In genomic region chr22:37630839-37631435, GRCh38 we compare ENCODE assay signal across 1 cellular context.
TF ChIP-seq lines count a peak whose summit lies in the region.

No MANE protein-coding gene starts in this region.

TF ChIP-seq in SK-N-SH, 30 proteins besides CTCF, POLR2A, EP300 and RAD21 (continued from another document):
- TF ChIP-seq, protein P1, sequence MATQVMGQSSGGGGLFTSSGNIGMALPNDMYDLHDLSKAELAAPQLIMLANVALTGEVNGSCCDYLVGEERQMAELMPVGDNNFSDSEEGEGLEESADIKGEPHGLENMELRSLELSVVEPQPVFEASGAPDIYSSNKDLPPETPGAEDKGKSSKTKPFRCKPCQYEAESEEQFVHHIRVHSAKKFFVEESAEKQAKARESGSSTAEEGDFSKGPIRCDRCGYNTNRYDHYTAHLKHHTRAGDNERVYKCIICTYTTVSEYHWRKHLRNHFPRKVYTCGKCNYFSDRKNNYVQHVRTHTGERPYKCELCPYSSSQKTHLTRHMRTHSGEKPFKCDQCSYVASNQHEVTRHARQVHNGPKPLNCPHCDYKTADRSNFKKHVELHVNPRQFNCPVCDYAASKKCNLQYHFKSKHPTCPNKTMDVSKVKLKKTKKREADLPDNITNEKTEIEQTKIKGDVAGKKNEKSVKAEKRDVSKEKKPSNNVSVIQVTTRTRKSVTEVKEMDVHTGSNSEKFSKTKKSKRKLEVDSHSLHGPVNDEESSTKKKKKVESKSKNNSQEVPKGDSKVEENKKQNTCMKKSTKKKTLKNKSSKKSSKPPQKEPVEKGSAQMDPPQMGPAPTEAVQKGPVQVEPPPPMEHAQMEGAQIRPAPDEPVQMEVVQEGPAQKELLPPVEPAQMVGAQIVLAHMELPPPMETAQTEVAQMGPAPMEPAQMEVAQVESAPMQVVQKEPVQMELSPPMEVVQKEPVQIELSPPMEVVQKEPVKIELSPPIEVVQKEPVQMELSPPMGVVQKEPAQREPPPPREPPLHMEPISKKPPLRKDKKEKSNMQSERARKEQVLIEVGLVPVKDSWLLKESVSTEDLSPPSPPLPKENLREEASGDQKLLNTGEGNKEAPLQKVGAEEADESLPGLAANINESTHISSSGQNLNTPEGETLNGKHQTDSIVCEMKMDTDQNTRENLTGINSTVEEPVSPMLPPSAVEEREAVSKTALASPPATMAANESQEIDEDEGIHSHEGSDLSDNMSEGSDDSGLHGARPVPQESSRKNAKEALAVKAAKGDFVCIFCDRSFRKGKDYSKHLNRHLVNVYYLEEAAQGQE (IDR thresholded peaks at IDR 0.05; ENCODE audit: low read depth, low read length): no peak
- no peak for TF ChIP-seq RCOR1 (IDR thresholded peaks at IDR 0.05; ENCODE audit: low read length)
- TF ChIP-seq TCF12 (IDR thresholded peaks at IDR 0.05): no peak
- TF ChIP-seq FOXM1 (IDR thresholded peaks at IDR 0.05; ENCODE audit: low read depth): no peak
- TF ChIP-seq RXRA (IDR thresholded peaks at IDR 0.05; ENCODE audit: borderline replicate concordance, low read depth): no peak
- TF ChIP-seq EZH2phosphoT487 (IDR thresholded peaks at IDR 0.05; ENCODE audit: borderline replicate concordance, low read depth): no peak
- no peak for TF ChIP-seq TEAD4 (IDR thresholded peaks at IDR 0.05; ENCODE audit: borderline replicate concordance, insufficient read depth)
- no peak for TF ChIP-seq FOXJ3 (CRISPR knock-in tag; IDR thresholded peaks at IDR 0.05)
- TF ChIP-seq CHD2 (IDR thresholded peaks at IDR 0.05; ENCODE audit: low read length, partially characterized antibody): no peak
- no peak for TF ChIP-seq MXI1 (IDR thresholded peaks at IDR 0.05; ENCODE audit: low read depth, low read length)
- TF ChIP-seq RFX5 (IDR thresholded peaks at IDR 0.05; ENCODE audit: low read length): no peak
- TF ChIP-seq SIN3A (IDR thresholded peaks at IDR 0.05; ENCODE audit: borderline replicate concordance, low read depth, low read length): no peak
- TF ChIP-seq JUND (IDR thresholded peaks at IDR 0.05): no peak
- TF ChIP-seq POLR2AphosphoS5 (IDR thresholded peaks at IDR 0.05; ENCODE audit: low read depth, low read length): no peak
- TF ChIP-seq, protein P2, sequence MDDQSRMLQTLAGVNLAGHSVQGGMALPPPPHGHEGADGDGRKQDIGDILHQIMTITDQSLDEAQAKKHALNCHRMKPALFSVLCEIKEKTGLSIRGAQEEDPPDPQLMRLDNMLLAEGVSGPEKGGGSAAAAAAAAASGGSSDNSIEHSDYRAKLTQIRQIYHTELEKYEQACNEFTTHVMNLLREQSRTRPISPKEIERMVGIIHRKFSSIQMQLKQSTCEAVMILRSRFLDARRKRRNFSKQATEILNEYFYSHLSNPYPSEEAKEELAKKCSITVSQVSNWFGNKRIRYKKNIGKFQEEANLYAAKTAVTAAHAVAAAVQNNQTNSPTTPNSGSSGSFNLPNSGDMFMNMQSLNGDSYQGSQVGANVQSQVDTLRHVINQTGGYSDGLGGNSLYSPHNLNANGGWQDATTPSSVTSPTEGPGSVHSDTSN (IDR thresholded peaks at IDR 0.05): no peak
- TF ChIP-seq ELF1 (IDR thresholded peaks at IDR 0.05): no peak
